Comparison of ENCODE assay signal across 1 cellular context in genomic region chr19:43754562-43755255, GRCh38.
A peak's percentile ranks its signal among the peaks of the same experiment; 100 is the strongest.
TF ChIP-seq lines count a peak whose summit lies in the region.

A gene with protein sequence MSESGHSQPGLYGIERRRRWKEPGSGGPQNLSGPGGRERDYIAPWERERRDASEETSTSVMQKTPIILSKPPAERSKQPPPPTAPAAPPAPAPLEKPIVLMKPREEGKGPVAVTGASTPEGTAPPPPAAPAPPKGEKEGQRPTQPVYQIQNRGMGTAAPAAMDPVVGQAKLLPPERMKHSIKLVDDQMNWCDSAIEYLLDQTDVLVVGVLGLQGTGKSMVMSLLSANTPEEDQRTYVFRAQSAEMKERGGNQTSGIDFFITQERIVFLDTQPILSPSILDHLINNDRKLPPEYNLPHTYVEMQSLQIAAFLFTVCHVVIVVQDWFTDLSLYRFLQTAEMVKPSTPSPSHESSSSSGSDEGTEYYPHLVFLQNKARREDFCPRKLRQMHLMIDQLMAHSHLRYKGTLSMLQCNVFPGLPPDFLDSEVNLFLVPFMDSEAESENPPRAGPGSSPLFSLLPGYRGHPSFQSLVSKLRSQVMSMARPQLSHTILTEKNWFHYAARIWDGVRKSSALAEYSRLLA (minus strand): TSS chr19:43754962. CDS start chr19:43750741, 4,221 bp downstream.

TF ChIP-seq in HepG2, 621 proteins besides CTCF, POLR2A, EP300 and RAD21 (continued from another document and continues in another):
- TF ChIP-seq, protein P1, sequence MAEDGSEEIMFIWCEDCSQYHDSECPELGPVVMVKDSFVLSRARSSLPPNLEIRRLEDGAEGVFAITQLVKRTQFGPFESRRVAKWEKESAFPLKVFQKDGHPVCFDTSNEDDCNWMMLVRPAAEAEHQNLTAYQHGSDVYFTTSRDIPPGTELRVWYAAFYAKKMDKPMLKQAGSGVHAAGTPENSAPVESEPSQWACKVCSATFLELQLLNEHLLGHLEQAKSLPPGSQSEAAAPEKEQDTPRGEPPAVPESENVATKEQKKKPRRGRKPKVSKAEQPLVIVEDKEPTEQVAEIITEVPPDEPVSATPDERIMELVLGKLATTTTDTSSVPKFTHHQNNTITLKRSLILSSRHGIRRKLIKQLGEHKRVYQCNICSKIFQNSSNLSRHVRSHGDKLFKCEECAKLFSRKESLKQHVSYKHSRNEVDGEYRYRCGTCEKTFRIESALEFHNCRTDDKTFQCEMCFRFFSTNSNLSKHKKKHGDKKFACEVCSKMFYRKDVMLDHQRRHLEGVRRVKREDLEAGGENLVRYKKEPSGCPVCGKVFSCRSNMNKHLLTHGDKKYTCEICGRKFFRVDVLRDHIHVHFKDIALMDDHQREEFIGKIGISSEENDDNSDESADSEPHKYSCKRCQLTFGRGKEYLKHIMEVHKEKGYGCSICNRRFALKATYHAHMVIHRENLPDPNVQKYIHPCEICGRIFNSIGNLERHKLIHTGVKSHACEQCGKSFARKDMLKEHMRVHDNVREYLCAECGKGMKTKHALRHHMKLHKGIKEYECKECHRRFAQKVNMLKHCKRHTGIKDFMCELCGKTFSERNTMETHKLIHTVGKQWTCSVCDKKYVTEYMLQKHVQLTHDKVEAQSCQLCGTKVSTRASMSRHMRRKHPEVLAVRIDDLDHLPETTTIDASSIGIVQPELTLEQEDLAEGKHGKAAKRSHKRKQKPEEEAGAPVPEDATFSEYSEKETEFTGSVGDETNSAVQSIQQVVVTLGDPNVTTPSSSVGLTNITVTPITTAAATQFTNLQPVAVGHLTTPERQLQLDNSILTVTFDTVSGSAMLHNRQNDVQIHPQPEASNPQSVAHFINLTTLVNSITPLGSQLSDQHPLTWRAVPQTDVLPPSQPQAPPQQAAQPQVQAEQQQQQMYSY (CRISPR knock-in tag; IDR thresholded peaks at IDR 0.05): no peak
- TF ChIP-seq DR1 (CRISPR knock-in tag; IDR thresholded peaks at IDR 0.05) (0 out of 2 replicates have a peak, but pooled peaks have one; percentile 48), ZNF792 (CRISPR knock-in tag; IDR thresholded peaks at IDR 0.05) (peak; percentile 66; the same call in 1 of the 2 replicates), ZNF639 (CRISPR knock-in tag; conservative IDR thresholded peaks at IDR 0.05) (peak; percentile 43; the same call in 1 of the 2 replicates), BRD4 (CRISPR knock-in tag; IDR thresholded peaks at IDR 0.05) (0 out of 2 replicates have a peak, but pooled peaks have one; percentile 27), ZNF24 (IDR thresholded peaks at IDR 0.05) (no peak), ZBTB38 (CRISPR knock-in tag; IDR thresholded peaks at IDR 0.05) (no peak), IRF9 (CRISPR knock-in tag; IDR thresholded peaks at IDR 0.05; ENCODE audit: borderline replicate concordance) (no peak), ATF7-NPFF (CRISPR knock-in tag; IDR thresholded peaks at IDR 0.05; ENCODE audit: low read depth) (no peak), PHB2 (IDR thresholded peaks at IDR 0.05; ENCODE audit: partially characterized antibody) (no peak), HIVEP1 (CRISPR knock-in tag; IDR thresholded peaks at IDR 0.05) (peak; percentile 65), ZNF577 (CRISPR knock-in tag; IDR thresholded peaks at IDR 0.05; ENCODE audit: borderline replicate concordance, low read depth) (no peak), ZIK1 (CRISPR knock-in tag; IDR thresholded peaks at IDR 0.05; ENCODE audit: borderline replicate concordance, low read depth) (peak; percentile 69; the same call in 1 of the 2 replicates), NR2F2 (IDR thresholded peaks at IDR 0.05; ENCODE audit: borderline replicate concordance, low read depth) (peak; percentile 14; the same call in 1 of the 2 replicates), RXRB (CRISPR knock-in tag; IDR thresholded peaks at IDR 0.05; ENCODE audit: borderline replicate concordance) (peak; percentile 30; the same call in 1 of the 2 replicates), SPEN (CRISPR knock-in tag; IDR thresholded peaks at IDR 0.05; ENCODE audit: low read depth) (peak; percentile 80), ZBTB20 (CRISPR knock-in tag; IDR thresholded peaks at IDR 0.05; ENCODE audit: borderline replicate concordance, low read depth) (no peak), ATM (IDR thresholded peaks at IDR 0.05; ENCODE audit: borderline replicate concordance) (no peak), NFIC (IDR thresholded peaks at IDR 0.05; ENCODE audit: low read length) (no peak), ZBTB46 (CRISPR knock-in tag; IDR thresholded peaks at IDR 0.05; ENCODE audit: borderline replicate concordance) (no peak), TEAD3 (CRISPR knock-in tag; optimal IDR thresholded peaks at IDR 0.05; ENCODE audit: borderline replicate concordance) (peak; percentile 36), NFKB2 (CRISPR knock-in tag; IDR thresholded peaks at IDR 0.05; ENCODE audit: borderline replicate concordance) (peak; percentile 71; the same call in 1 of the 2 replicates), HHEX (CRISPR knock-in tag; IDR thresholded peaks at IDR 0.05) (no peak), TSC22D2 (CRISPR knock-in tag; IDR thresholded peaks at IDR 0.05; ENCODE audit: borderline replicate concordance) (no peak), CAMTA2 (CRISPR knock-in tag; IDR thresholded peaks at IDR 0.05; ENCODE audit: borderline replicate concordance) (peak; percentile 69; the same call in 1 of the 2 replicates), ZFY (CRISPR knock-in tag; IDR thresholded peaks at IDR 0.05) (peak; percentile 87), MBNL3 (CRISPR knock-in tag; conservative IDR thresholded peaks at IDR 0.05) (no peak), MLLT10 (CRISPR knock-in tag; IDR thresholded peaks at IDR 0.05) (no peak), TCF12 (IDR thresholded peaks at IDR 0.05) (no peak), TCF12 (CRISPR knock-in tag; IDR thresholded peaks at IDR 0.05) (no peak), ZNF83 (CRISPR knock-in tag; IDR thresholded peaks at IDR 0.05; ENCODE audit: borderline replicate concordance) (no peak), AHR (CRISPR knock-in tag; IDR thresholded peaks at IDR 0.05) (no peak; the same call in 1 of the 2 replicates), BRCA1 (CRISPR knock-in tag; IDR thresholded peaks at IDR 0.05) (0 out of 2 replicates have a peak, but pooled peaks have one; percentile 55), RAD51 (IDR thresholded peaks at IDR 0.05; ENCODE audit: borderline replicate concordance) (no peak), LBX2 (CRISPR knock-in tag; IDR thresholded peaks at IDR 0.05; ENCODE audit: borderline replicate concordance) (no peak), ZBTB42 (CRISPR knock-in tag; IDR thresholded peaks at IDR 0.05) (0 out of 2 replicates have a peak, but pooled peaks have one; percentile 61), ATF6 (CRISPR knock-in tag; conservative IDR thresholded peaks at IDR 0.05) (no peak), CCDC6 (CRISPR knock-in tag; IDR thresholded peaks at IDR 0.05) (peak; percentile 67), WIZ (CRISPR knock-in tag; IDR thresholded peaks at IDR 0.05) (no peak), KMT2A (CRISPR knock-in tag; IDR thresholded peaks at IDR 0.05) (peak; percentile 56; the same call in 1 of the 2 replicates), MXI1 (IDR thresholded peaks at IDR 0.05; ENCODE audit: borderline replicate concordance, low read depth, low read length) (peak; percentile 58; the same call in 2 of the 3 replicates), MNT (IDR thresholded peaks at IDR 0.05) (peak; percentile 63)
- TF ChIP-seq, protein P2, sequence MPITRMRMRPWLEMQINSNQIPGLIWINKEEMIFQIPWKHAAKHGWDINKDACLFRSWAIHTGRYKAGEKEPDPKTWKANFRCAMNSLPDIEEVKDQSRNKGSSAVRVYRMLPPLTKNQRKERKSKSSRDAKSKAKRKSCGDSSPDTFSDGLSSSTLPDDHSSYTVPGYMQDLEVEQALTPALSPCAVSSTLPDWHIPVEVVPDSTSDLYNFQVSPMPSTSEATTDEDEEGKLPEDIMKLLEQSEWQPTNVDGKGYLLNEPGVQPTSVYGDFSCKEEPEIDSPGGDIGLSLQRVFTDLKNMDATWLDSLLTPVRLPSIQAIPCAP (CRISPR knock-in tag; IDR thresholded peaks at IDR 0.05; ENCODE audit: low read depth): no peak
- TF ChIP-seq, protein P3, sequence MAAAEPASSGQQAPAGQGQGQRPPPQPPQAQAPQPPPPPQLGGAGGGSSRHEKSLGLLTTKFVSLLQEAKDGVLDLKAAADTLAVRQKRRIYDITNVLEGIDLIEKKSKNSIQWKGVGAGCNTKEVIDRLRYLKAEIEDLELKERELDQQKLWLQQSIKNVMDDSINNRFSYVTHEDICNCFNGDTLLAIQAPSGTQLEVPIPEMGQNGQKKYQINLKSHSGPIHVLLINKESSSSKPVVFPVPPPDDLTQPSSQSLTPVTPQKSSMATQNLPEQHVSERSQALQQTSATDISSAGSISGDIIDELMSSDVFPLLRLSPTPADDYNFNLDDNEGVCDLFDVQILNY (CRISPR knock-in tag; conservative IDR thresholded peaks at IDR 0.05): no peak
